ENCODE assay signal across 10 cellular contexts in the genomic region with DNA sequence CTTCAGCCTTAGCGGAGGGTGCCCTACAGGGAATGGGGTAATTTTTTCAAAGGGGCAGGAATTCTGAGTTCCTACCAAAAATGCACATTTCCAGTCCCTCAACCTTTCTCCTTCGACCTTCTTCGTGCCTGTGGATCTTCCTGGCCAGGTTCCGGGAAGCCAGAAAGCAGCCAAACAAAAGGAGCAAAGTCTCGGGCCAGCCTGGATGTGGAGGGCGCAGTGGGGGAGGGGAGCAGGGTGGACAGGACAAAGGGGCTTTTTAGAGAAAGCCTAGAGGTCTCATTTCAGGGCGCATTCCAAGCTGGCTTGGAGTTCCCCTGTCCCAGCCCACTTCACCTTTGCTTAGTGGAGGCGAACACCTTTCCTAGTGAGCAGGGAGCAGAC. TPM values are rescaled to one million over a fixed set of nuclear protein-coding genes. Genes with fewer than 3 reads are reported as not detected.
A peak's percentile ranks its signal among the peaks of the same experiment; 100 is the strongest.
DNase-seq lines count a peak whose midpoint lies in the region; FAIRE-seq and TF ChIP-seq lines count a peak whose summit lies in the region.
"Had no signal": no experiment of that assay in that cellular context is flagged by ENCODE, and none has a peak within 500 bp of the region (broad histone marks: within the 10 kb centered on the region; RNA-seq: fewer than 3 reads in every experiment).

No MANE protein-coding gene starts in this region.

- CTCF ChIA-PET in activated naive CD4-positive, alpha-beta T cell treated with anti-CD3 and anti-CD28 coated beads, Interleukin-2, amount 10 ng/mL, durations not matched to agents 7 days and 5 days (lab: Charles Lee) = no interaction called here

- H3K9me3 ChIP-seq in stomach = no peaks in the 10 kb centered on the region

- H3K36me3 ChIP-seq in stomach = no peaks in the 10 kb centered on the region

- H3K36me3 Mint-ChIP-seq in activated naive CD4-positive, alpha-beta T cell treated with anti-CD3 and anti-CD28 coated beads, Interleukin-2, amount 10 ng/mL, durations not matched to agents 7 days and 5 days = no peaks in the 10 kb centered on the region

- 10 to 39% (median 20%) methylated on average over 8 of the region's 8 CpGs for WGBS in stomach, 5 donors

- DNase-seq in activated naive CD4-positive, alpha-beta T cell treated with anti-CD3 and anti-CD28 coated beads, Interleukin-2, amount 10 ng/mL, durations not matched to agents 7 days and 5 days = no peak
- no peak for DNase-seq in activated naive CD4-positive, alpha-beta T cell (lab: John Stamatoyannopoulos, UW)
- DNase-seq in astrocyte of the spinal cord (ENCODE audit: low read depth, low spot score) (no peak), kidney tubule cell (ENCODE audit: low spot score) (peak; percentile 52), stomach (no peak), urothelium cell line (ENCODE audit: low spot score) (no peak), AG08396 (ENCODE audit: low spot score) (no peak), C1 segment of cervical spinal cord (lab: John Stamatoyannopoulos, UW) (no peak)
- DNase-seq: activated CD4-positive, alpha-beta T cell treated with anti-CD3 and anti-CD28 coated beads, Interleukin-2, amount 50 U/mL, for 4 hours; NCI-H1436 had no signal

- no peak overlapping the region for H3K27ac Mint-ChIP-seq in activated naive CD4-positive, alpha-beta T cell treated with anti-CD3 and anti-CD28 coated beads, Interleukin-2, amount 10 ng/mL, durations not matched to agents 7 days and 5 days

- peak overlapping the region; percentile 42 for H3K4me3 ChIP-seq in astrocyte of the spinal cord (ENCODE audit: low read depth, low read length)
- H3K4me3 ChIP-seq in stomach = peak overlapping the region; percentile 47 to 56 (median 54)

- no peak for TF ChIP-seq CTCF in astrocyte of the spinal cord (IDR thresholded peaks at IDR 0.05; ENCODE audit: low read depth, low read length)
- no peak for TF ChIP-seq CTCF in stomach (IDR thresholded peaks at IDR 0.05)

- in situ Hi-C loops in astrocyte of the spinal cord (cut with HindIII; ENCODE audit: low sequenced_read_pairs) = no loop called here

- H3K27me3 Mint-ChIP-seq in activated naive CD4-positive, alpha-beta T cell treated with anti-CD3 and anti-CD28 coated beads, Interleukin-2, amount 10 ng/mL, durations not matched to agents 7 days and 5 days = peaks cover 91% of the 10 kb centered on the region

- intact Hi-C loops in stomach (cut with DNase I; ENCODE audit: low total_unique reads) = no loop called here

- peaks cover 49% of the 10 kb centered on the region for H3K4me1 Mint-ChIP-seq in activated naive CD4-positive, alpha-beta T cell treated with anti-CD3 and anti-CD28 coated beads, Interleukin-2, amount 10 ng/mL, durations not matched to agents 7 days and 5 days

- H3K27me3 ChIP-seq in stomach = peaks cover 0 to 42% (median 13%) of the 10 kb centered on the region in 3 donors

- H3K27ac ChIP-seq in stomach = peak overlapping the region; percentile 60 to 91 (median 73)

- no peak for TF ChIP-seq POLR2A in stomach (IDR thresholded peaks at IDR 0.05)

- H3K4me1 ChIP-seq in stomach = peaks cover 15 to 39% (median 21%) of the 10 kb centered on the region in 4 donors

- TF ChIP-seq EP300 in stomach (IDR thresholded peaks at IDR 0.05) = no peak

- no peak for FAIRE-seq in urothelium cell line (lab: Jason Lieb, UNC)

- H3K4me3 Mint-ChIP-seq in activated naive CD4-positive, alpha-beta T cell treated with anti-CD3 and anti-CD28 coated beads, Interleukin-2, amount 10 ng/mL, durations not matched to agents 7 days and 5 days = peak overlapping the region; percentile 23

- no peaks in the 10 kb centered on the region for H3K9me3 Mint-ChIP-seq in activated naive CD4-positive, alpha-beta T cell treated with anti-CD3 and anti-CD28 coated beads, Interleukin-2, amount 10 ng/mL, durations not matched to agents 7 days and 5 days

RNA-seq across cellular contexts. Expression of gene INAVA, which starts 2.9 kb away (rescaled TPM):
- 100 to 1,000 TPM in 3 of 5 donors, 10 to 100 TPM in 2; 38.0 to 184 (median 102) TPM for total RNA-seq in stomach
- polyA plus RNA-seq in stomach = 10 to 100 TPM; 11.3 to 75.3 (median 28.2) TPM

RNA-seq across cellular contexts. Expression of gene GPR25, which starts 19.0 kb away (rescaled TPM):
- total RNA-seq in stomach = not detected
- polyA plus RNA-seq in stomach = 1 to 10 TPM in 1 of 3 donors, under 1 TPM in 2; 0.08 to 1.5 (median 0.75) TPM
